Comparison of ENCODE assay signal across 9 cellular contexts in genomic region chr7:44882899-44883298, GRCh38. TPM values are rescaled to one million over a fixed set of nuclear protein-coding genes. Genes with fewer than 3 reads are reported as not detected.
A peak's percentile ranks its signal among the peaks of the same experiment; 100 is the strongest.
DNase-seq lines count a peak whose midpoint lies in the region; ATAC-seq and TF ChIP-seq lines count a peak whose summit lies in the region.
"Had no signal": no experiment of that assay in that cellular context is flagged by ENCODE, and none has a peak within 500 bp of the region (broad histone marks: within the 10 kb centered on the region; RNA-seq: fewer than 3 reads in every experiment).

No MANE protein-coding gene starts in this region.

- H3K4me1 ChIP-seq in suprapubic skin, result peaks cover 63% of the 10 kb centered on the region

- TF ChIP-seq EP300 in suprapubic skin (IDR thresholded peaks at IDR 0.05), result no peak

- no peaks in the 10 kb centered on the region for H3K27me3 Mint-ChIP-seq in activated naive CD4-positive, alpha-beta T cell treated with anti-CD3 and anti-CD28 coated beads, Interleukin-2, amount 50 U/mL, for 24 hours
- H3K27me3 Mint-ChIP-seq in WTC11 (ENCODE audit: low read depth), result no peaks in the 10 kb centered on the region

- H3K36me3 ChIP-seq in suprapubic skin, result no peaks in the 10 kb centered on the region

- peaks cover 25% of the 10 kb centered on the region for H3K36me3 Mint-ChIP-seq in activated naive CD4-positive, alpha-beta T cell treated with anti-CD3 and anti-CD28 coated beads, Interleukin-2, amount 50 U/mL, for 24 hours
- peaks cover 15% of the 10 kb centered on the region for H3K36me3 Mint-ChIP-seq in WTC11

- H3K4me1 Mint-ChIP-seq in activated naive CD4-positive, alpha-beta T cell treated with anti-CD3 and anti-CD28 coated beads, Interleukin-2, amount 50 U/mL, for 24 hours, result peaks cover 51% of the 10 kb centered on the region
- H3K4me1 Mint-ChIP-seq in WTC11, result peaks cover 41% of the 10 kb centered on the region

- H3K27me3 ChIP-seq in suprapubic skin, result no peaks in the 10 kb centered on the region

- peak overlapping the region; percentile 42 for H3K4me3 Mint-ChIP-seq in activated naive CD4-positive, alpha-beta T cell treated with anti-CD3 and anti-CD28 coated beads, Interleukin-2, amount 50 U/mL, for 24 hours
- H3K4me3 Mint-ChIP-seq in WTC11, result peak overlapping the region; percentile 90

- H3K27ac ChIP-seq in suprapubic skin, result no peak overlapping the region

- H3K27ac Mint-ChIP-seq in activated naive CD4-positive, alpha-beta T cell treated with anti-CD3 and anti-CD28 coated beads, Interleukin-2, amount 50 U/mL, for 24 hours, result no peak overlapping the region
- no peak overlapping the region; the same call in 1 of the 2 replicates for H3K27ac Mint-ChIP-seq in WTC11

- TF ChIP-seq CTCF in WTC11 (IDR thresholded peaks at IDR 0.05), result no peak
- no peak for TF ChIP-seq CTCF in suprapubic skin (IDR thresholded peaks at IDR 0.05)

- ATAC-seq in WTC11 (no peak), GM19463 (IDR thresholded peaks at IDR 0.05; ENCODE audit: unreplicated experiment) (no peak)

- DNase-seq in activated naive CD4-positive, alpha-beta T cell treated with anti-CD3 and anti-CD28 coated beads, Interleukin-2, amount 50 U/mL, for 16 hours, result no peak
- DNase-seq in WTC11 (ENCODE audit: low spot score) (no peak), glomerular visceral epithelial cell (ENCODE audit: extremely low spot score) (peak; percentile 6), suprapubic skin (ENCODE audit: low spot score in 2 of 2) (no peak), middle frontal gyrus (ENCODE audit: extremely low spot score, low spot score) (no peak), pons (ENCODE audit: low spot score) (no peak)
- DNase-seq: NCI-H446 treated with DMSO at 0.1 percent for 48 hours had no signal

- no peaks in the 10 kb centered on the region for H3K9me3 ChIP-seq in suprapubic skin

- H3K4me3 ChIP-seq in suprapubic skin, result peak overlapping the region; percentile 29

- CTCF ChIA-PET in WTC11 (lab: Charles Lee), result interaction anchor here (2.1 kb wide), 1 partner anchor 26 kb away, joined by 13 read pairs; no protein-coding TSS in a partner anchor

- no peaks in the 10 kb centered on the region for H3K9me3 Mint-ChIP-seq in activated naive CD4-positive, alpha-beta T cell treated with anti-CD3 and anti-CD28 coated beads, Interleukin-2, amount 50 U/mL, for 24 hours
- H3K9me3 Mint-ChIP-seq in WTC11, result no peaks in the 10 kb centered on the region

- POLR2A ChIA-PET in WTC11 (lab: Charles Lee), result interaction anchor here (0.6 kb wide), 1 partner anchor 144 kb away, joined by 3 read pairs; no protein-coding TSS in a partner anchor

- WGBS in suprapubic skin, result 41% methylated on average over 3 of the region's 3 CpGs

- no peak for TF ChIP-seq POLR2A in suprapubic skin (IDR thresholded peaks at IDR 0.05)

TF ChIP-seq in WTC11, 78 proteins besides CTCF, POLR2A, EP300 and RAD21:
- TF ChIP-seq, protein P1, sequence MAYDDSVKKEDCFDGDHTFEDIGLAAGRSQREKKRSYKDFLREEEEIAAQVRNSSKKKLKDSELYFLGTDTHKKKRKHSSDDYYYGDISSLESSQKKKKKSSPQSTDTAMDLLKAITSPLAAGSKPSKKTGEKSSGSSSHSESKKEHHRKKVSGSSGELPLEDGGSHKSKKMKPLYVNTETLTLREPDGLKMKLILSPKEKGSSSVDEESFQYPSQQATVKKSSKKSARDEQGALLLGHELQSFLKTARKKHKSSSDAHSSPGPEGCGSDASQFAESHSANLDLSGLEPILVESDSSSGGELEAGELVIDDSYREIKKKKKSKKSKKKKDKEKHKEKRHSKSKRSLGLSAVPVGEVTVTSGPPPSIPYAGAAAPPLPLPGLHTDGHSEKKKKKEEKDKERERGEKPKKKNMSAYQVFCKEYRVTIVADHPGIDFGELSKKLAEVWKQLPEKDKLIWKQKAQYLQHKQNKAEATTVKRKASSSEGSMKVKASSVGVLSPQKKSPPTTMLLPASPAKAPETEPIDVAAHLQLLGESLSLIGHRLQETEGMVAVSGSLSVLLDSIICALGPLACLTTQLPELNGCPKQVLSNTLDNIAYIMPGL (CRISPR knock-in tag; IDR thresholded peaks at IDR 0.05), result no peak
- TF ChIP-seq NFATC4 (CRISPR knock-in tag; IDR thresholded peaks at IDR 0.05), result no peak
- TF ChIP-seq, protein P2, sequence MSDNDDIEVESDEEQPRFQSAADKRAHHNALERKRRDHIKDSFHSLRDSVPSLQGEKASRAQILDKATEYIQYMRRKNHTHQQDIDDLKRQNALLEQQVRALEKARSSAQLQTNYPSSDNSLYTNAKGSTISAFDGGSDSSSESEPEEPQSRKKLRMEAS (CRISPR knock-in tag; IDR thresholded peaks at IDR 0.05), result no peak
- TF ChIP-seq, protein P3, sequence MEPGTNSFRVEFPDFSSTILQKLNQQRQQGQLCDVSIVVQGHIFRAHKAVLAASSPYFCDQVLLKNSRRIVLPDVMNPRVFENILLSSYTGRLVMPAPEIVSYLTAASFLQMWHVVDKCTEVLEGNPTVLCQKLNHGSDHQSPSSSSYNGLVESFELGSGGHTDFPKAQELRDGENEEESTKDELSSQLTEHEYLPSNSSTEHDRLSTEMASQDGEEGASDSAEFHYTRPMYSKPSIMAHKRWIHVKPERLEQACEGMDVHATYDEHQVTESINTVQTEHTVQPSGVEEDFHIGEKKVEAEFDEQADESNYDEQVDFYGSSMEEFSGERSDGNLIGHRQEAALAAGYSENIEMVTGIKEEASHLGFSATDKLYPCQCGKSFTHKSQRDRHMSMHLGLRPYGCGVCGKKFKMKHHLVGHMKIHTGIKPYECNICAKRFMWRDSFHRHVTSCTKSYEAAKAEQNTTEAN (CRISPR knock-in tag; IDR thresholded peaks at IDR 0.05), result no peak
- TF ChIP-seq, protein P4, sequence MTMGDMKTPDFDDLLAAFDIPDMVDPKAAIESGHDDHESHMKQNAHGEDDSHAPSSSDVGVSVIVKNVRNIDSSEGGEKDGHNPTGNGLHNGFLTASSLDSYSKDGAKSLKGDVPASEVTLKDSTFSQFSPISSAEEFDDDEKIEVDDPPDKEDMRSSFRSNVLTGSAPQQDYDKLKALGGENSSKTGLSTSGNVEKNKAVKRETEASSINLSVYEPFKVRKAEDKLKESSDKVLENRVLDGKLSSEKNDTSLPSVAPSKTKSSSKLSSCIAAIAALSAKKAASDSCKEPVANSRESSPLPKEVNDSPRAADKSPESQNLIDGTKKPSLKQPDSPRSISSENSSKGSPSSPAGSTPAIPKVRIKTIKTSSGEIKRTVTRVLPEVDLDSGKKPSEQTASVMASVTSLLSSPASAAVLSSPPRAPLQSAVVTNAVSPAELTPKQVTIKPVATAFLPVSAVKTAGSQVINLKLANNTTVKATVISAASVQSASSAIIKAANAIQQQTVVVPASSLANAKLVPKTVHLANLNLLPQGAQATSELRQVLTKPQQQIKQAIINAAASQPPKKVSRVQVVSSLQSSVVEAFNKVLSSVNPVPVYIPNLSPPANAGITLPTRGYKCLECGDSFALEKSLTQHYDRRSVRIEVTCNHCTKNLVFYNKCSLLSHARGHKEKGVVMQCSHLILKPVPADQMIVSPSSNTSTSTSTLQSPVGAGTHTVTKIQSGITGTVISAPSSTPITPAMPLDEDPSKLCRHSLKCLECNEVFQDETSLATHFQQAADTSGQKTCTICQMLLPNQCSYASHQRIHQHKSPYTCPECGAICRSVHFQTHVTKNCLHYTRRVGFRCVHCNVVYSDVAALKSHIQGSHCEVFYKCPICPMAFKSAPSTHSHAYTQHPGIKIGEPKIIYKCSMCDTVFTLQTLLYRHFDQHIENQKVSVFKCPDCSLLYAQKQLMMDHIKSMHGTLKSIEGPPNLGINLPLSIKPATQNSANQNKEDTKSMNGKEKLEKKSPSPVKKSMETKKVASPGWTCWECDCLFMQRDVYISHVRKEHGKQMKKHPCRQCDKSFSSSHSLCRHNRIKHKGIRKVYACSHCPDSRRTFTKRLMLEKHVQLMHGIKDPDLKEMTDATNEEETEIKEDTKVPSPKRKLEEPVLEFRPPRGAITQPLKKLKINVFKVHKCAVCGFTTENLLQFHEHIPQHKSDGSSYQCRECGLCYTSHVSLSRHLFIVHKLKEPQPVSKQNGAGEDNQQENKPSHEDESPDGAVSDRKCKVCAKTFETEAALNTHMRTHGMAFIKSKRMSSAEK (CRISPR knock-in tag; IDR thresholded peaks at IDR 0.05; ENCODE audit: borderline replicate concordance), result no peak
- TF ChIP-seq CBFB (CRISPR knock-in tag; IDR thresholded peaks at IDR 0.05; ENCODE audit: low read depth), result no peak
- no peak for TF ChIP-seq RORB (CRISPR knock-in tag; IDR thresholded peaks at IDR 0.05)
- TF ChIP-seq MLX (CRISPR knock-in tag; IDR thresholded peaks at IDR 0.05), result no peak

RNA-seq across cellular contexts. Expression of gene PURB, which starts 2.4 kb away (rescaled TPM):
- total RNA-seq in WTC11 (2021) (22.0 to 22.5 TPM (median 22.1 TPM) in 3 replicates), suprapubic skin (10 to 100 TPM; 28.1 to 39.3 (median 31.3) TPM)

RNA-seq across cellular contexts. Expression of gene H2AZ2, which starts 35.0 kb away (rescaled TPM):
- total RNA-seq in WTC11 (2021) (178 to 229 TPM (median 227 TPM) in 3 replicates), suprapubic skin (10 to 100 TPM; 55.1 to 85.2 (median 75.7) TPM)
